8 cellular contexts compared by ENCODE assay signal in the genomic region with DNA sequence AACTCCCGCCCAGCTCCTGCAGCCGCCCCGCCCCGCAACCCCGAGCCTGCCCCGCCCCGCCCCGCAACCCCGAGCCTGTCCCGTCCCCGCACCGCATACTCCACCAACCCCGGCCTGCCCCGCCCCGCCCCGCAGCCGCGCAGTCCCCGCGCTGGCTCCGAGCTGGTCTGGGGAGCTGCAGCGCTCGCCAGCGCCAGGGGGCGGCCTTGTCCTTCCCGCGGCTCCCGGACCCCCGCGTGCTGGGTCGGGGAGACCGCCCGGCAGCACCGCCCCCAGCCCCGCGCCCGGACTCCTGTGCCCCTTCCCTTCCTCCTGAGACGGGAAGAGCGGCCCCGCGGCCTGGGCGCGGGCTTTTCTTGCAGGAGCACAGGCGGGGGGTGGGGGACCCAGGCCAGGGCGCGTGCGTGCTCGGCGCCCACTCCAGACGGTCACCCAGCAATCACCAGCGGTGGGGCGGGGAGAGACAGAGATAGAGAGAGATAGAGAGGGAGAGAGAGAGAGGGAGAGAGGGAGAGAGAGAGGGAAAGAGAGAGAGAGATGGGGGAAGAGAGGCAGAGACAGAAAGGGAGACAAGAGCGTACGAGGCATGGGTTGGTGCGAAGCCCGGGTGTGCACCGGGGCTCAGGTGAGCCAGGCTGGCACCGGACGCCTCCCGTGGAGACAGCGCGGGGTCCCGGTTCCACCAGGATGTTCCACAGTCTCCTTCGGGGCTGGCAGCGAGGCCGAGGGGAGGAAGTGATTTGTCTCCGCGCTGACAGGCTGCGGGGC. TPM values are rescaled to one million over a fixed set of nuclear protein-coding genes. Genes with fewer than 3 reads are reported as not detected.
A peak's percentile ranks its signal among the peaks of the same experiment; 100 is the strongest.
DNase-seq lines count a peak whose midpoint lies in the region; ATAC-seq and TF ChIP-seq lines count a peak whose summit lies in the region.

No MANE protein-coding gene starts in this region.

- CTCF ChIA-PET in activated CD8-positive, alpha-beta T cell treated with anti-CD3 and anti-CD28 coated beads, Interleukin-2, amount 10 ng/mL, durations not matched to agents 7 days and 5 days (lab: Charles Lee): interaction anchor here (1.4 kb wide), 1 partner anchor 8 kb away, joined by 3 read pairs; no protein-coding TSS in a partner anchor

- WGBS in heart right ventricle, 2 donors: 2 to 4% methylated on average over 49 to 69 of the region's 69 CpGs
- 1 to 3% methylated on average over 33 to 69 of the region's 69 CpGs for WGBS in aorta, 2 donors

- H3K36me3 ChIP-seq in H7 (replicated peaks; ENCODE audit: control insufficient read depth, insufficient read depth, low read length) (no peaks in the 10 kb centered on the region), heart right ventricle (no peaks in the 10 kb centered on the region), aorta (ENCODE audit: control insufficient read depth in 1 of 2, insufficient read depth in 2 of 2, low read length in 1 of 2) (no peaks in the 10 kb centered on the region)

- H3K27ac Mint-ChIP-seq in activated CD8-positive, alpha-beta T cell treated with anti-CD3 and anti-CD28 coated beads, Interleukin-2, amount 10 ng/mL, durations not matched to agents 7 days and 5 days: no peak overlapping the region

- H3K4me1 ChIP-seq in heart right ventricle (peaks cover 6 to 30% (median 11%) of the 10 kb centered on the region in 9 donors), aorta (ENCODE audit: control insufficient read depth in 1 of 2, insufficient read depth in 2 of 2, low read length in 2 of 2) (no peaks in the 10 kb centered on the region)

- no peaks in the 10 kb centered on the region for H3K36me3 Mint-ChIP-seq in activated CD8-positive, alpha-beta T cell treated with anti-CD3 and anti-CD28 coated beads, Interleukin-2, amount 10 ng/mL, durations not matched to agents 7 days and 5 days (ENCODE audit: low read depth)

- peaks cover 22% of the 10 kb centered on the region for H3K27me3 Mint-ChIP-seq in activated CD8-positive, alpha-beta T cell treated with anti-CD3 and anti-CD28 coated beads, Interleukin-2, amount 10 ng/mL, durations not matched to agents 7 days and 5 days (ENCODE audit: low read depth)

- H3K4me3 ChIP-seq in AG10803 (ENCODE audit: low read length): no peak overlapping the region
- H3K4me3 ChIP-seq in H7 (ENCODE audit: insufficient read depth, low read depth, low read length): peak overlapping the region; percentile 38
- H3K4me3 ChIP-seq in heart right ventricle: peak overlapping the region in 9 of 10 donors; percentile 12 to 51 (median 44)
- no peak overlapping the region for H3K4me3 ChIP-seq in aorta (ENCODE audit: low read length in 2 of 2)

- H3K4me3 Mint-ChIP-seq in activated CD8-positive, alpha-beta T cell treated with anti-CD3 and anti-CD28 coated beads, Interleukin-2, amount 10 ng/mL, durations not matched to agents 7 days and 5 days: no peak overlapping the region

- TF ChIP-seq CTCF in AG10803 (conservative IDR thresholded peaks at IDR 0.05; ENCODE audit: low read length): peak; percentile 15
- TF ChIP-seq CTCF in heart right ventricle (IDR thresholded peaks at IDR 0.05): peak; percentile 6 to 61 (median 43)

- no peak overlapping the region for H3K27ac ChIP-seq in heart right ventricle
- H3K27ac ChIP-seq in aorta (ENCODE audit: low read depth in 1 of 2, low read length in 2 of 2): no peak overlapping the region

- POLR2A ChIA-PET in activated CD8-positive, alpha-beta T cell treated with anti-CD3 and anti-CD28 coated beads, Interleukin-2, amount 10 ng/mL, durations not matched to agents 7 days and 5 days (lab: Charles Lee): no interaction called here

- intact Hi-C loops in heart right ventricle (cut with DNase I): no loop called here
- intact Hi-C loops in sciatic nerve (cut with DNase I): no loop called here
- intact Hi-C loops in aorta (cut with DNase I): no loop called here

- DNase-seq in AG10803 (ENCODE audit: low read depth) (no peak), H7 (peak; percentile 98), heart right ventricle (no peak), sciatic nerve (ENCODE audit: low spot score) (no peak), NCI-H187 treated with DMSO at 0.1 percent for 48 hours (lab: John Stamatoyannopoulos, UW) (no peak), aorta (no peak), kidney tubule cell (ENCODE audit: low spot score) (no peak)
- DNase-seq in activated CD8-positive, alpha-beta T cell treated with anti-CD3 and anti-CD28 coated beads, Interleukin-2, amount 10 ng/mL, durations not matched to agents 7 days and 5 days: peak; percentile 39

- ATAC-seq in activated CD8-positive, alpha-beta T cell treated with anti-CD3 and anti-CD28 coated beads, Interleukin-2, amount 10 ng/mL, durations not matched to agents 7 days and 5 days: peak; percentile 77
- peak in 6 of 8 donors; percentile 27 to 68 (median 42) for ATAC-seq in heart right ventricle
- ATAC-seq in sciatic nerve: peak; percentile 35
- ATAC-seq in aorta (ENCODE audit: low FRiP score): no peak

- peaks cover 13% of the 10 kb centered on the region for H3K27me3 ChIP-seq in H7 (ENCODE audit: control insufficient read depth, insufficient read depth, low read length)
- H3K27me3 ChIP-seq in heart right ventricle: peaks cover 0 to 82% (median 67%) of the 10 kb centered on the region in 7 donors
- peaks cover 0 to under 1% of the 10 kb centered on the region in 2 donors for H3K27me3 ChIP-seq in aorta (ENCODE audit: control insufficient read depth in 1 of 2, insufficient read depth in 2 of 2, low read length in 1 of 2)

- H3K9me3 ChIP-seq in heart right ventricle (no peaks in the 10 kb centered on the region), aorta (ENCODE audit: control insufficient read depth, low read length) (no peaks in the 10 kb centered on the region)

- H3K9me3 Mint-ChIP-seq in activated CD8-positive, alpha-beta T cell treated with anti-CD3 and anti-CD28 coated beads, Interleukin-2, amount 10 ng/mL, durations not matched to agents 7 days and 5 days (ENCODE audit: insufficient read depth): no peaks in the 10 kb centered on the region

- peaks cover 4% of the 10 kb centered on the region for H3K4me1 Mint-ChIP-seq in activated CD8-positive, alpha-beta T cell treated with anti-CD3 and anti-CD28 coated beads, Interleukin-2, amount 10 ng/mL, durations not matched to agents 7 days and 5 days (ENCODE audit: low read depth)

RNA-seq across cellular contexts. Expression of gene TMEM250, which starts 14.7 kb away (rescaled TPM):
- 50.7 and 66.1 TPM in 2 replicates for total RNA-seq in H7 (2014; rRNA removed; shearing (Covaris generic))
- 10 to 100 TPM; 56.5 to 57.0 TPM for total RNA-seq in activated CD8-positive, alpha-beta T cell treated with anti-CD3 and anti-CD28 coated beads, Interleukin-2, amount 10 ng/mL, durations not matched to agents 7 days and 5 days
- total RNA-seq in heart right ventricle: 10 to 100 TPM; 12.7 to 24.3 (median 15.4) TPM
- polyA plus RNA-seq in heart right ventricle: 10 to 100 TPM in 1 of 2 donors, 1 to 10 TPM in 1; 9.7 to 26.4 TPM
- total RNA-seq in sciatic nerve: 23.0 TPM
- total RNA-seq in aorta: 10 to 100 TPM; 22.0 to 25.1 TPM
- polyA plus RNA-seq in aorta: 10 to 100 TPM; 14.9 to 19.0 TPM

RNA-seq across cellular contexts. Expression of gene NACC2, which starts 38.3 kb away (rescaled TPM):
- total RNA-seq in H7 (2014; rRNA removed; shearing (Covaris generic)): 16.6 and 19.3 TPM in 2 replicates
- total RNA-seq in activated CD8-positive, alpha-beta T cell treated with anti-CD3 and anti-CD28 coated beads, Interleukin-2, amount 10 ng/mL, durations not matched to agents 7 days and 5 days: 1 to 10 TPM; 5.6 to 6.4 TPM
- total RNA-seq in heart right ventricle (10 to 100 TPM; 32.0 to 55.1 (median 41.1) TPM), sciatic nerve (56.8 TPM), aorta (10 to 100 TPM; 51.3 to 61.0 TPM)
- polyA plus RNA-seq in heart right ventricle (10 to 100 TPM; 15.6 to 16.5 TPM), aorta (10 to 100 TPM; 10.5 to 11.7 TPM)

Comparison
In these comparisons a context has a peak if more than half of its experiments do, and no peak if none do; other contexts are left out.
1. DNase-seq: peak in H7 (single experiment) and activated CD8-positive, alpha-beta T cell treated with anti-CD3 and anti-CD28 coated beads, Interleukin-2, amount 10 ng/mL, durations not matched to agents 7 days and 5 days (single experiment); none in AG10803 (single experiment), heart right ventricle (0 of 2), sciatic nerve (single experiment), NCI-H187 treated with DMSO at 0.1 percent for 48 hours (single experiment), aorta (0 of 2) and kidney tubule cell (single experiment).
2. H3K4me3 ChIP-seq: peak in H7 (single experiment) and heart right ventricle (9 of 10); none in AG10803 (single experiment) and aorta (0 of 2).